Comparison of ENCODE assay signal across 8 cellular contexts in genomic region chr5:65481635-65482271, GRCh38. TPM values are rescaled to one million over a fixed set of nuclear protein-coding genes. Genes with fewer than 3 reads are reported as not detected.
A peak's percentile ranks its signal among the peaks of the same experiment; 100 is the strongest.
DNase-seq lines count a peak whose midpoint lies in the region; ATAC-seq and TF ChIP-seq lines count a peak whose summit lies in the region.

Gene ADAMTS6, minus strand, starts transcription at chr5:65481920. Its CDS starts 8,247 bp downstream, at chr5:65473673.

- TF ChIP-seq CTCF in brain microvascular endothelial cell (IDR thresholded peaks at IDR 0.05; ENCODE audit: low read depth, low read length, missing control alignments) (no peak), gastrocnemius medialis (IDR thresholded peaks at IDR 0.05 in 4 of 5, conservative IDR thresholded peaks at IDR 0.05 in 1 of 5) (no peak)

- ATAC-seq in GM18498 (IDR thresholded peaks at IDR 0.05; ENCODE audit: unreplicated experiment) = peak; percentile 81
- ATAC-seq in HG02678 (IDR thresholded peaks at IDR 0.05; ENCODE audit: unreplicated experiment) = peak; percentile 78
- peak; percentile 83 to 86 for ATAC-seq in gastrocnemius medialis

- H3K4me3 ChIP-seq in brain microvascular endothelial cell (ENCODE audit: low read depth, low read length) = peak within 1 kb of the TSS; percentile 75
- H3K4me3 ChIP-seq in iPS-11a (ENCODE audit: low read depth, low read length) = peak within 1 kb of the TSS; percentile 65
- H3K4me3 ChIP-seq in gastrocnemius medialis = peak within 1 kb of the TSS; percentile 65 to 72 (median 68)

- no peaks in the 10 kb centered on the region for H3K27me3 ChIP-seq in brain microvascular endothelial cell (replicated peaks)
- no peaks in the 10 kb centered on the region for H3K27me3 ChIP-seq in gastrocnemius medialis

- in situ Hi-C loops in brain microvascular endothelial cell (cut with HindIII; ENCODE audit: low pct_ligation_motif_present, low sequenced_read_pairs) = no loop called here
- in situ Hi-C loops in gastrocnemius medialis (cut with MboI; ENCODE audit: low sequenced_read_pairs in 4 of 4) = loop anchor here (5.0 to 25.0 kb wide), 7 partner anchors 369 to 844 kb away; no protein-coding TSS in a partner anchor

- intact Hi-C loops in gastrocnemius medialis (cut with DNase I; ENCODE audit: low total_unique reads) = loop anchor here (2.0 to 10.0 kb wide), 6 partner anchors 81 to 1317 kb away; partner anchors contain the start of genes CENPK, PPWD1 and RNF180

- H3K9me3 ChIP-seq in gastrocnemius medialis = no peaks in the 10 kb centered on the region

- DNase-seq in NCI-H1694 (lab: John Stamatoyannopoulos, UW) (peak; percentile 66), UCSD-AML1 (lab: John Stamatoyannopoulos, UW; ENCODE audit: unreplicated experiment) (peak; percentile 43), brain microvascular endothelial cell (peak; percentile 95), gastrocnemius medialis (peak; percentile 85 to 86), NOMO-1 (lab: John Stamatoyannopoulos, UW; ENCODE audit: unreplicated experiment in 2 of 2) (no peak)

- H3K36me3 ChIP-seq in brain microvascular endothelial cell (replicated peaks) (no peaks in the 10 kb centered on the region), gastrocnemius medialis (no peaks in the 10 kb centered on the region)

- H3K27ac ChIP-seq in brain microvascular endothelial cell = peak within 1 kb of the TSS; percentile 97
- peak within 1 kb of the TSS; percentile 84 to 89 (median 86) for H3K27ac ChIP-seq in gastrocnemius medialis

- H3K4me1 ChIP-seq in gastrocnemius medialis = peaks cover 8 to 10% of the 10 kb centered on the region in 2 donors

- peak; percentile 49 to 74 for TF ChIP-seq POLR2A in gastrocnemius medialis (IDR thresholded peaks at IDR 0.05)

RNA-seq across cellular contexts. Expression of gene ADAMTS6, which starts in this region (rescaled TPM):
- under 1 TPM; 0.05 to 0.49 (median 0.31) TPM for total RNA-seq in gastrocnemius medialis

Comparison
In these comparisons a context has a peak if more than half of its experiments do, and no peak if none do; other contexts are left out.
1. Peak in DNase-seq, ATAC-seq, H3K4me3 ChIP-seq and H3K27ac ChIP-seq in gastrocnemius medialis; RNA of the gene not detected or under 1 TPM.
2. DNase-seq: peak in NCI-H1694 (single experiment), UCSD-AML1 (single experiment) and brain microvascular endothelial cell (single experiment); none in NOMO-1 (0 of 2).
3. Peak in every context shown above with its lines, with median percentiles within 50 percentile points of each other: ATAC-seq and H3K4me3 ChIP-seq.